ENCODE assay signal across 8 cellular contexts in the genomic region with DNA sequence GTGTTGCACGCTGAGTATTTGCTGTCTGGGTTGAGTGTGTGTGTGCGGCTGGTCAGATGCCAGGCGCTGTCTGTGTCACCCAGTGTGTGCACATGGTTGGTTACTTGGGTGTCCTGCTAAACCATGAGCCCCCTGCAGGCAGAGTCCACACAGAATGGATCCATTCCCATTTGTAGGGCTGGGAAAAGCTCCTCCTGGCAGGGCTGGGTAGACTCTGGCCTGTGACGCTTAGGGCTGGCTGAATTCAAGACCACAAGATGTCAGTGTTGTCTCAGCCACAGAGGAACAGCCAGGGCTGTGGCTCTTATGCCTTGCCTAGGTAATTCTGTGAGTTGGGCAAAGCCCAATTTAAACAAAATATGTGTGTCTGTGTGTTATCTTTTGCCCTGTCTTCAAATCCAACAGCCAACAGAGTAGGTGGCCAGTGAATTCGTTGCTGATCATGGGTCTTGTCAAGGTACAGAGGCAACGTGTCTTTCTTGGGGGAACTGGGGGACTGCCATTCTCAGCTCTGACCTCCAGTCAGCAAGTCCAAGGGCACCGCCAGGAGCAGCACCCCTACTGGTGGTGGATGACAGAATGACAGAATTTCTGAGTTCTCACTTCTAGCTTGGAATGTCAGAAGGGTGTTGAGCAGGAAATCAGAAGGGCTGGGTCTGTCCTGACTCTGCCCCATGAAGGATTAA.
A peak's percentile ranks its signal among the peaks of the same experiment; 100 is the strongest.
DNase-seq lines count a peak whose midpoint lies in the region; ATAC-seq and TF ChIP-seq lines count a peak whose summit lies in the region.

No MANE protein-coding gene starts in this region.

- peak overlapping the region; percentile 62; the same call in 1 of the 2 replicates for H2AFZ ChIP-seq in KMS-11 (ENCODE audit: low read depth)

- peak overlapping the region; percentile 4; the same call in 1 of the 2 replicates for H3K4me2 ChIP-seq in KMS-11

- no peaks in the 10 kb centered on the region for H3K9me3 ChIP-seq in testis

- H3K27me3 ChIP-seq in BJ (ENCODE audit: control insufficient read depth, insufficient read depth, low read length): no peaks in the 10 kb centered on the region
- no peaks in the 10 kb centered on the region for H3K27me3 ChIP-seq in KMS-11 (ENCODE audit: insufficient read depth, low read depth)
- no peaks in the 10 kb centered on the region for H3K27me3 ChIP-seq in testis

- TF ChIP-seq CTCF in BJ (IDR thresholded peaks at IDR 0.05; ENCODE audit: insufficient read depth, low read depth, low read length): 0 out of 2 replicates have a peak, but pooled peaks have one; percentile 1
- peak; percentile 80 for TF ChIP-seq CTCF in KMS-11 (conservative IDR thresholded peaks at IDR 0.05; ENCODE audit: low read depth, low read length)
- peak in 1 of 3 experiments; percentile 24 for TF ChIP-seq CTCF in testis (IDR thresholded peaks at IDR 0.05)

- CTCF ChIA-PET in BJ (lab: Yijun Ruan, JAX): interaction anchor here (1.2 kb wide), 1 partner anchor 1762 kb away, joined by 3 read pairs; no protein-coding TSS in a partner anchor

- peak overlapping the region; percentile 3; the same call in 1 of the 2 replicates for H3K9ac ChIP-seq in KMS-11

- peaks cover 25% of the 10 kb centered on the region for H3K4me1 ChIP-seq in KMS-11 (ENCODE audit: low read depth, poor library complexity, severe bottlenecking)
- H3K4me1 ChIP-seq in testis: no peaks in the 10 kb centered on the region

- H3K36me3 ChIP-seq in BJ (ENCODE audit: control insufficient read depth, insufficient read depth, low read length) (no peaks in the 10 kb centered on the region), KMS-11 (ENCODE audit: insufficient read depth) (no peaks in the 10 kb centered on the region), testis (ENCODE audit: low read depth, missing control alignments) (no peaks in the 10 kb centered on the region)

- ATAC-seq in GM19372 (IDR thresholded peaks at IDR 0.05; ENCODE audit: low read depth, unreplicated experiment): peak; percentile 78

- intact Hi-C loops in testis (cut with DNase I; ENCODE audit: low total_unique reads): no loop called here

- H4K20me1 ChIP-seq in KMS-11 (ENCODE audit: insufficient read depth): no peaks in the 10 kb centered on the region

- POLR2A ChIA-PET in BJ (lab: Charles Lee): no interaction called here

- 52 to 56% methylated on average over 6 to 7 of the region's 7 CpGs for WGBS in testis, 2 donors

- no peak for TF ChIP-seq POLR2A in testis (IDR thresholded peaks at IDR 0.05)

- H3K4me3 ChIP-seq in BJ (ENCODE audit: low read depth, low read length) (no peak overlapping the region), KMS-11 (IDR thresholded peaks at IDR 0.05; ENCODE audit: insufficient read depth, low read depth, low read length) (no peak overlapping the region), testis (no peak overlapping the region)

- no peaks in the 10 kb centered on the region for H3K79me2 ChIP-seq in KMS-11 (ENCODE audit: insufficient read depth, low read depth)

- peak overlapping the region; percentile 11; the same call in 1 of the 2 replicates for H3K27ac ChIP-seq in KMS-11
- H3K27ac ChIP-seq in testis: no peak overlapping the region

- no peak for DNase-seq in BJ (ENCODE audit: low read depth)
- peak; percentile 39 for DNase-seq in SHP77 treated with DMSO at 0.1 percent for 48 hours (lab: John Stamatoyannopoulos, UW)
- DNase-seq in hepatic stellate cell (ENCODE audit: low spot score): peak; percentile 32
- DNase-seq in testis: peak; percentile 60
- DNase-seq in NCI-H226: no peak
- DNase-seq in activated CD8-positive, alpha-beta memory T cell treated with anti-CD3 and anti-CD28 coated beads, Interleukin-2, amount 50 U/mL, for 48 hours: no peak

Comparison
In these comparisons a context has a peak if more than half of its experiments do, and no peak if none do; other contexts are left out.
1. DNase-seq: peak in SHP77 treated with DMSO at 0.1 percent for 48 hours (single experiment), hepatic stellate cell (single experiment) and testis (single experiment); none in BJ (single experiment), NCI-H226 (single experiment) and activated CD8-positive, alpha-beta memory T cell treated with anti-CD3 and anti-CD28 coated beads, Interleukin-2, amount 50 U/mL, for 48 hours (single experiment).